2 cellular contexts compared by ENCODE assay signal in the genomic region with DNA sequence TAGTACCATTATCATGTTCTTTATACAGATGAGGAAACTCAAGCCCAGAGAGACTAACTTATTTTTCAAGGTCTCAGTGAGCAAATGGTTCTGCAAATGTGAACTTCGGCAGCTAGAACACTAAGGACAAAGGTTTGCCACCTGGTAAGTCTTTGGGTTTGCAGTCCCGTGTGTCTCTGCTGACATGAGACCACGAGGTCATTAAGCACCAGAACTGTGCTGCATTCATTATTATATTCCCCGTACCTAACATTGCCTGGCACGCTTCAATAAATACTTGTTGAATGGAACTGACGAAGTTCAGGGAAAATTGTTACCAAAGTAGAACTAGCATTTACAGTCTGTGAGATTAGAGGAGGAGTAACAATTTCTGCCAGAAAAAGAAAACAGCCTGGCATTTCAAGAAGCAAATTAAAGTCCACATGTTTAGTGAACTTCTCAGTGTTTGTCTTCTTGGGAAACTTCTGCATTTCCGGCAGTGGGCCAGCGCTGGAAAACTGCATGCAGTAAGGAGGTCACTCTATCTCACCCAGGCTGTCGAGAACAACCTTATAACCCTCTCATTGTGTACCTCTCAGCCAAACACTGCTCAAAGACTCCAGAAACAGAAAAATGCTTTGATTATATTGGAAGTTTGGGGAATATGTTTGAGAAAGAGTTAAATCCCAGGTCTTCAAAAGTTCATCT.
TF ChIP-seq lines count a peak whose summit lies in the region.

No MANE protein-coding gene starts in this region.

TF ChIP-seq in liver, 16 proteins besides CTCF, POLR2A, EP300 and RAD21 (continued from another document):
- TF ChIP-seq, protein P1, sequence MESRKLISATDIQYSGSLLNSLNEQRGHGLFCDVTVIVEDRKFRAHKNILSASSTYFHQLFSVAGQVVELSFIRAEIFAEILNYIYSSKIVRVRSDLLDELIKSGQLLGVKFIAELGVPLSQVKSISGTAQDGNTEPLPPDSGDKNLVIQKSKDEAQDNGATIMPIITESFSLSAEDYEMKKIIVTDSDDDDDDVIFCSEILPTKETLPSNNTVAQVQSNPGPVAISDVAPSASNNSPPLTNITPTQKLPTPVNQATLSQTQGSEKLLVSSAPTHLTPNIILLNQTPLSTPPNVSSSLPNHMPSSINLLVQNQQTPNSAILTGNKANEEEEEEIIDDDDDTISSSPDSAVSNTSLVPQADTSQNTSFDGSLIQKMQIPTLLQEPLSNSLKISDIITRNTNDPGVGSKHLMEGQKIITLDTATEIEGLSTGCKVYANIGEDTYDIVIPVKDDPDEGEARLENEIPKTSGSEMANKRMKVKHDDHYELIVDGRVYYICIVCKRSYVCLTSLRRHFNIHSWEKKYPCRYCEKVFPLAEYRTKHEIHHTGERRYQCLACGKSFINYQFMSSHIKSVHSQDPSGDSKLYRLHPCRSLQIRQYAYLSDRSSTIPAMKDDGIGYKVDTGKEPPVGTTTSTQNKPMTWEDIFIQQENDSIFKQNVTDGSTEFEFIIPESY (IDR thresholded peaks at IDR 0.05): no peak
- TF ChIP-seq NR2F2 (IDR thresholded peaks at IDR 0.05) (no peak), GABPA (IDR thresholded peaks at IDR 0.05 in 1 of 2, conservative IDR thresholded peaks at IDR 0.05 in 1 of 2) (no peak)

TF ChIP-seq in HepG2, 621 proteins besides CTCF, POLR2A, EP300 and RAD21 (continued from another document):
- TF ChIP-seq CERS6 (CRISPR knock-in tag; IDR thresholded peaks at IDR 0.05) (no peak), ZNF883 (CRISPR knock-in tag; IDR thresholded peaks at IDR 0.05; ENCODE audit: not compliant biosample characterization) (no peak), RFXANK (CRISPR knock-in tag; IDR thresholded peaks at IDR 0.05) (no peak), ZNF232 (CRISPR knock-in tag; IDR thresholded peaks at IDR 0.05; ENCODE audit: borderline replicate concordance) (no peak), NFATC3 (CRISPR knock-in tag; IDR thresholded peaks at IDR 0.05) (no peak), CCDC6 (CRISPR knock-in tag; IDR thresholded peaks at IDR 0.05) (no peak), ZBED4 (CRISPR knock-in tag; IDR thresholded peaks at IDR 0.05; ENCODE audit: borderline replicate concordance) (no peak), JDP2 (CRISPR knock-in tag; IDR thresholded peaks at IDR 0.05; ENCODE audit: borderline replicate concordance) (no peak), NFIC (IDR thresholded peaks at IDR 0.05; ENCODE audit: low read length) (no peak), ARID3A (IDR thresholded peaks at IDR 0.05; ENCODE audit: low read depth, low read length) (no peak), TAF15 (IDR thresholded peaks at IDR 0.05; ENCODE audit: low read depth, low read length, poor library complexity, severe bottlenecking) (no peak), KMT2A (CRISPR knock-in tag; IDR thresholded peaks at IDR 0.05) (no peak), ZBTB1 (CRISPR knock-in tag; IDR thresholded peaks at IDR 0.05; ENCODE audit: borderline replicate concordance) (no peak), ZNF639 (CRISPR knock-in tag; conservative IDR thresholded peaks at IDR 0.05) (no peak), POLR2G (IDR thresholded peaks at IDR 0.05; ENCODE audit: low read depth, low read length) (no peak)
- TF ChIP-seq, protein P2, sequence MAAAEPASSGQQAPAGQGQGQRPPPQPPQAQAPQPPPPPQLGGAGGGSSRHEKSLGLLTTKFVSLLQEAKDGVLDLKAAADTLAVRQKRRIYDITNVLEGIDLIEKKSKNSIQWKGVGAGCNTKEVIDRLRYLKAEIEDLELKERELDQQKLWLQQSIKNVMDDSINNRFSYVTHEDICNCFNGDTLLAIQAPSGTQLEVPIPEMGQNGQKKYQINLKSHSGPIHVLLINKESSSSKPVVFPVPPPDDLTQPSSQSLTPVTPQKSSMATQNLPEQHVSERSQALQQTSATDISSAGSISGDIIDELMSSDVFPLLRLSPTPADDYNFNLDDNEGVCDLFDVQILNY (CRISPR knock-in tag; conservative IDR thresholded peaks at IDR 0.05): no peak
- TF ChIP-seq, protein P3, sequence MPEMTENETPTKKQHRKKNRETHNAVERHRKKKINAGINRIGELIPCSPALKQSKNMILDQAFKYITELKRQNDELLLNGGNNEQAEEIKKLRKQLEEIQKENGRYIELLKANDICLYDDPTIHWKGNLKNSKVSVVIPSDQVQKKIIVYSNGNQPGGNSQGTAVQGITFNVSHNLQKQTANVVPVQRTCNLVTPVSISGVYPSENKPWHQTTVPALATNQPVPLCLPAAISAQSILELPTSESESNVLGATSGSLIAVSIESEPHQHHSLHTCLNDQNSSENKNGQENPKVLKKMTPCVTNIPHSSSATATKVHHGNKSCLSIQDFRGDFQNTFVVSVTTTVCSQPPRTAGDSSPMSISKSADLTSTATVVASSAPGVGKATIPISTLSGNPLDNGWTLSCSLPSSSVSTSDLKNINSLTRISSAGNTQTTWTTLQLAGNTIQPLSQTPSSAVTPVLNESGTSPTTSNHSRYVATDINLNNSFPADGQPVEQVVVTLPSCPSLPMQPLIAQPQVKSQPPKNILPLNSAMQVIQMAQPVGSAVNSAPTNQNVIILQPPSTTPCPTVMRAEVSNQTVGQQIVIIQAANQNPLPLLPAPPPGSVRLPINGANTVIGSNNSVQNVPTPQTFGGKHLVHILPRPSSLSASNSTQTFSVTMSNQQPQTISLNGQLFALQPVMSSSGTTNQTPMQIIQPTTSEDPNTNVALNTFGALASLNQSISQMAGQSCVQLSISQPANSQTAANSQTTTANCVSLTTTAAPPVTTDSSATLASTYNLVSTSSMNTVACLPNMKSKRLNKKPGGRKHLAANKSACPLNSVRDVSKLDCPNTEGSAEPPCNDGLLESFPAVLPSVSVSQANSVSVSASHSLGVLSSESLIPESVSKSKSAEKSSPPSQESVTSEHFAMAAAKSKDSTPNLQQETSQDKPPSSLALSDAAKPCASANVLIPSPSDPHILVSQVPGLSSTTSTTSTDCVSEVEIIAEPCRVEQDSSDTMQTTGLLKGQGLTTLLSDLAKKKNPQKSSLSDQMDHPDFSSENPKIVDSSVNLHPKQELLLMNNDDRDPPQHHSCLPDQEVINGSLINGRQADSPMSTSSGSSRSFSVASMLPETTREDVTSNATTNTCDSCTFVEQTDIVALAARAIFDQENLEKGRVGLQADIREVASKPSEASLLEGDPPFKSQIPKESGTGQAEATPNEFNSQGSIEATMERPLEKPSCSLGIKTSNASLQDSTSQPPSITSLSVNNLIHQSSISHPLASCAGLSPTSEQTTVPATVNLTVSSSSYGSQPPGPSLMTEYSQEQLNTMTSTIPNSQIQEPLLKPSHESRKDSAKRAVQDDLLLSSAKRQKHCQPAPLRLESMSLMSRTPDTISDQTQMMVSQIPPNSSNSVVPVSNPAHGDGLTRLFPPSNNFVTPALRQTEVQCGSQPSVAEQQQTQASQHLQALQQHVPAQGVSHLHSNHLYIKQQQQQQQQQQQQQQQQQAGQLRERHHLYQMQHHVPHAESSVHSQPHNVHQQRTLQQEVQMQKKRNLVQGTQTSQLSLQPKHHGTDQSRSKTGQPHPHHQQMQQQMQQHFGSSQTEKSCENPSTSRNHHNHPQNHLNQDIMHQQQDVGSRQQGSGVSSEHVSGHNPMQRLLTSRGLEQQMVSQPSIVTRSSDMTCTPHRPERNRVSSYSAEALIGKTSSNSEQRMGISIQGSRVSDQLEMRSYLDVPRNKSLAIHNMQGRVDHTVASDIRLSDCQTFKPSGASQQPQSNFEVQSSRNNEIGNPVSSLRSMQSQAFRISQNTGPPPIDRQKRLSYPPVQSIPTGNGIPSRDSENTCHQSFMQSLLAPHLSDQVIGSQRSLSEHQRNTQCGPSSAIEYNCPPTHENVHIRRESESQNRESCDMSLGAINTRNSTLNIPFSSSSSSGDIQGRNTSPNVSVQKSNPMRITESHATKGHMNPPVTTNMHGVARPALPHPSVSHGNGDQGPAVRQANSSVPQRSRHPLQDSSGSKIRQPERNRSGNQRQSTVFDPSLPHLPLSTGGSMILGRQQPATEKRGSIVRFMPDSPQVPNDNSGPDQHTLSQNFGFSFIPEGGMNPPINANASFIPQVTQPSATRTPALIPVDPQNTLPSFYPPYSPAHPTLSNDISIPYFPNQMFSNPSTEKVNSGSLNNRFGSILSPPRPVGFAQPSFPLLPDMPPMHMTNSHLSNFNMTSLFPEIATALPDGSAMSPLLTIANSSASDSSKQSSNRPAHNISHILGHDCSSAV (CRISPR knock-in tag; IDR thresholded peaks at IDR 0.05; ENCODE audit: borderline replicate concordance): no peak
- TF ChIP-seq, protein P4, sequence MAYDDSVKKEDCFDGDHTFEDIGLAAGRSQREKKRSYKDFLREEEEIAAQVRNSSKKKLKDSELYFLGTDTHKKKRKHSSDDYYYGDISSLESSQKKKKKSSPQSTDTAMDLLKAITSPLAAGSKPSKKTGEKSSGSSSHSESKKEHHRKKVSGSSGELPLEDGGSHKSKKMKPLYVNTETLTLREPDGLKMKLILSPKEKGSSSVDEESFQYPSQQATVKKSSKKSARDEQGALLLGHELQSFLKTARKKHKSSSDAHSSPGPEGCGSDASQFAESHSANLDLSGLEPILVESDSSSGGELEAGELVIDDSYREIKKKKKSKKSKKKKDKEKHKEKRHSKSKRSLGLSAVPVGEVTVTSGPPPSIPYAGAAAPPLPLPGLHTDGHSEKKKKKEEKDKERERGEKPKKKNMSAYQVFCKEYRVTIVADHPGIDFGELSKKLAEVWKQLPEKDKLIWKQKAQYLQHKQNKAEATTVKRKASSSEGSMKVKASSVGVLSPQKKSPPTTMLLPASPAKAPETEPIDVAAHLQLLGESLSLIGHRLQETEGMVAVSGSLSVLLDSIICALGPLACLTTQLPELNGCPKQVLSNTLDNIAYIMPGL (CRISPR knock-in tag; IDR thresholded peaks at IDR 0.05; ENCODE audit: borderline replicate concordance in 1 of 2, low read depth in 1 of 2): no peak
